Comparison of ENCODE assay signal across 19 cellular contexts in the genomic region with DNA sequence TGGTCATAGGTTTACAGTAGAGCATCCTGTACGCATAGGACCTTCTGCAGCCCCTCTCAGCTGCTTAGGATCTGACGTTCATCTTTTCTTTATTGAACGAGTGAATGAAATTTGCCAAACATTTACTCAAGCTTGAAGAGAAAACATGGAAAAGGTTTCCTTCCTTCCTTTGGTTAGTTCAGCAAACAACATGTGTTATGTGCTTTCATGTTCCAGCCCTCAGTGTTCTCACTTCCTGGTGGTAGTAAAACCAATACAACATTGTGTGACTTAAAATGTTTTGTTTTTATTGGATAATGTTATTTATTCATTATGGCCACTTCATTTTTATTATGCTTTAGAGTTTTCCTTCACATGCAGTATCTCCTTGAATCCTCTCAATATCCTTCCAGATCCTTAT. TPM values are rescaled to one million over a fixed set of nuclear protein-coding genes. Genes with fewer than 3 reads are reported as not detected.
DNase-seq lines count a peak whose midpoint lies in the region; ATAC-seq lines count a peak whose summit lies in the region.
"Had no signal": no experiment of that assay in that cellular context is flagged by ENCODE, and none has a peak within 500 bp of the region (broad histone marks: within the 10 kb centered on the region; RNA-seq: fewer than 3 reads in every experiment).

No MANE protein-coding gene starts in this region.

- H3K4me1 Mint-ChIP-seq in activated naive CD8-positive, alpha-beta T cell (ENCODE audit: low read depth), result peaks cover 53% of the 10 kb centered on the region
- H3K4me1 Mint-ChIP-seq in activated naive CD8-positive, alpha-beta T cell treated with anti-CD3 and anti-CD28 coated beads, Interleukin-2, amount 50 U/mL, for 24 hours, result peaks cover 48% of the 10 kb centered on the region
- H3K4me1 Mint-ChIP-seq in stimulated activated naive CD8-positive, alpha-beta T cell treated with anti-CD3 and anti-CD28 coated beads, Interleukin-15, amount 100 ng/mL, for 72 hours, result peaks cover 63% of the 10 kb centered on the region

- WGBS in mesenchymal stem cell, result 100% methylated on average over 3 of the region's 3 CpGs

- no peak for ATAC-seq in activated naive CD8-positive, alpha-beta T cell treated with anti-CD3 and anti-CD28 coated beads, Interleukin-2, amount 50 U/mL, for 24 hours
- no peak for ATAC-seq in HG02970 (IDR thresholded peaks at IDR 0.05; ENCODE audit: low FRiP score, unreplicated experiment)
- ATAC-seq in stimulated activated naive CD8-positive, alpha-beta T cell treated with anti-CD3 and anti-CD28 coated beads, Interleukin-15, amount 100 ng/mL, for 72 hours, result no peak
- ATAC-seq: activated T-cell treated with anti-CD3 and anti-CD28 coated beads, Interleukin-2, amount 50 U/mL, for 72 hours; esophagus mucosa; left lung; stimulated activated effector memory CD8-positive, alpha-beta T cell treated with anti-CD3 and anti-CD28 coated beads, Interleukin-12 subunit alpha, Interleukin-12 subunit beta, amount 100 ng/mL, for 72 hours; T-cell had no signal

- no peaks in the 10 kb centered on the region for H3K36me3 Mint-ChIP-seq in activated naive CD8-positive, alpha-beta T cell
- H3K36me3 Mint-ChIP-seq in activated naive CD8-positive, alpha-beta T cell treated with anti-CD3 and anti-CD28 coated beads, Interleukin-2, amount 50 U/mL, for 24 hours (ENCODE audit: low read depth), result peaks cover 8% of the 10 kb centered on the region
- H3K36me3 Mint-ChIP-seq: stimulated activated effector memory CD8-positive, alpha-beta T cell treated with anti-CD3 and anti-CD28 coated beads, Interleukin-12 subunit alpha, Interleukin-12 subunit beta, amount 100 ng/mL, for 72 hours; T-cell; WTC11 had no signal

- H3K27me3 ChIP-seq in mesenchymal stem cell (ENCODE audit: control insufficient read depth in 1 of 2, insufficient read depth in 1 of 2, low read length in 2 of 2) (peaks cover 0 to 3% of the 10 kb centered on the region in 2 experiments), SJCRH30 (no peaks in the 10 kb centered on the region)
- H3K27me3 ChIP-seq: upper lobe of left lung had no signal

- H2AK5ac ChIP-seq in mesenchymal stem cell (ENCODE audit: low read length, severe bottlenecking), result no peak overlapping the region

- H3K4me1 ChIP-seq in mesenchymal stem cell (ENCODE audit: control insufficient read depth, insufficient read depth, low read depth, low read length) (peaks cover 15% of the 10 kb centered on the region), SJCRH30 (peaks cover 10% of the 10 kb centered on the region)

- H3K9me3 ChIP-seq in mesenchymal stem cell (ENCODE audit: control insufficient read depth, low read length) (no peaks in the 10 kb centered on the region), SJCRH30 (replicated peaks) (no peaks in the 10 kb centered on the region)
- H3K9me3 ChIP-seq: left lung, upper lobe of left lung had no signal

- H3K4me3 ChIP-seq in mesenchymal stem cell (ENCODE audit: insufficient read depth in 1 of 2, low read depth in 1 of 2, low read length in 2 of 2) (no peak overlapping the region), SJCRH30 (no peak overlapping the region)
- H3K4me3 ChIP-seq: left lung, upper lobe of left lung had no signal

- no peaks in the 10 kb centered on the region for H3K36me3 ChIP-seq in mesenchymal stem cell (ENCODE audit: control insufficient read depth in 1 of 2, insufficient read depth in 2 of 2, low read depth in 1 of 2, low read length in 2 of 2)
- no peaks in the 10 kb centered on the region for H3K36me3 ChIP-seq in SJCRH30
- H3K36me3 ChIP-seq: left lung, upper lobe of left lung had no signal

- no peak overlapping the region for H2BK120ac ChIP-seq in mesenchymal stem cell (ENCODE audit: low read depth, low read length)

- H3K27me3 Mint-ChIP-seq in activated naive CD8-positive, alpha-beta T cell, result no peaks in the 10 kb centered on the region
- H3K27me3 Mint-ChIP-seq in activated naive CD8-positive, alpha-beta T cell treated with anti-CD3 and anti-CD28 coated beads, Interleukin-2, amount 50 U/mL, for 24 hours, result peaks cover 6% of the 10 kb centered on the region
- peaks cover 18% of the 10 kb centered on the region for H3K27me3 Mint-ChIP-seq in stimulated activated naive CD8-positive, alpha-beta T cell treated with anti-CD3 and anti-CD28 coated beads, Interleukin-15, amount 100 ng/mL, for 72 hours
- H3K27me3 Mint-ChIP-seq: T-cell had no signal

- peak overlapping the region; percentile 18 for H3K4me3 Mint-ChIP-seq in activated naive CD8-positive, alpha-beta T cell
- no peak overlapping the region for H3K4me3 Mint-ChIP-seq in activated naive CD8-positive, alpha-beta T cell treated with anti-CD3 and anti-CD28 coated beads, Interleukin-2, amount 50 U/mL, for 24 hours
- no peak overlapping the region for H3K4me3 Mint-ChIP-seq in stimulated activated naive CD8-positive, alpha-beta T cell treated with anti-CD3 and anti-CD28 coated beads, Interleukin-15, amount 100 ng/mL, for 72 hours
- H3K4me3 Mint-ChIP-seq: stimulated activated effector memory CD8-positive, alpha-beta T cell treated with anti-CD3 and anti-CD28 coated beads, Interleukin-12 subunit alpha, Interleukin-12 subunit beta, amount 100 ng/mL, for 72 hours had no signal

- H2BK5ac ChIP-seq in mesenchymal stem cell (ENCODE audit: low read depth, low read length, poor library complexity, severe bottlenecking), result peak overlapping the region; percentile 14

- H3K79me1 ChIP-seq in mesenchymal stem cell (replicated peaks; ENCODE audit: low read length, poor library complexity, severe bottlenecking), result peaks cover 7% of the 10 kb centered on the region

- H3K14ac ChIP-seq in mesenchymal stem cell (ENCODE audit: low read length in 2 of 2), result no peak overlapping the region

- no peak overlapping the region for H4K91ac ChIP-seq in mesenchymal stem cell (ENCODE audit: low read length)

- H3K27ac Mint-ChIP-seq in activated naive CD8-positive, alpha-beta T cell, result no peak overlapping the region
- H3K27ac Mint-ChIP-seq in activated naive CD8-positive, alpha-beta T cell treated with anti-CD3 and anti-CD28 coated beads, Interleukin-2, amount 50 U/mL, for 24 hours, result no peak overlapping the region
- no peak overlapping the region for H3K27ac Mint-ChIP-seq in stimulated activated naive CD8-positive, alpha-beta T cell treated with anti-CD3 and anti-CD28 coated beads, Interleukin-15, amount 100 ng/mL, for 72 hours
- H3K27ac Mint-ChIP-seq: activated naive CD8-positive, alpha-beta T cell treated with anti-CD3 and anti-CD28 coated beads, Interleukin-2, amount 10 ng/mL, durations not matched to agents 7 days and 5 days; CD8-positive, alpha-beta memory T cell; nephron progenitor cell; stimulated activated effector memory CD8-positive, alpha-beta T cell treated with anti-CD3 and anti-CD28 coated beads, Interleukin-12 subunit alpha, Interleukin-12 subunit beta, amount 100 ng/mL, for 72 hours; WTC11 had no signal

- H3K23ac ChIP-seq in mesenchymal stem cell (ENCODE audit: low read length in 2 of 2), result no peak overlapping the region

- H2BK15ac ChIP-seq in mesenchymal stem cell (ENCODE audit: low read depth, poor library complexity, severe bottlenecking), result no peak overlapping the region

- H3K27ac ChIP-seq in mesenchymal stem cell (ENCODE audit: low read length, poor library complexity, severe bottlenecking) (no peak overlapping the region), SJCRH30 (no peak overlapping the region)
- H3K27ac ChIP-seq: left lung had no signal

- H3K9ac ChIP-seq in mesenchymal stem cell (ENCODE audit: low read length), result no peak overlapping the region

- no peak overlapping the region for H3K4ac ChIP-seq in mesenchymal stem cell (ENCODE audit: low read depth in 1 of 2, low read length in 2 of 2)

- H3K18ac ChIP-seq in mesenchymal stem cell (ENCODE audit: low read depth in 1 of 2, low read length in 2 of 2), result peak overlapping the region in 1 of 2 experiments; percentile 2

- H3K9me3 Mint-ChIP-seq in activated naive CD8-positive, alpha-beta T cell (ENCODE audit: low read depth), result no peaks in the 10 kb centered on the region
- H3K9me3 Mint-ChIP-seq in activated naive CD8-positive, alpha-beta T cell treated with anti-CD3 and anti-CD28 coated beads, Interleukin-2, amount 50 U/mL, for 24 hours, result no peaks in the 10 kb centered on the region
- no peaks in the 10 kb centered on the region for H3K9me3 Mint-ChIP-seq in stimulated activated naive CD8-positive, alpha-beta T cell treated with anti-CD3 and anti-CD28 coated beads, Interleukin-15, amount 100 ng/mL, for 72 hours
- H3K9me3 Mint-ChIP-seq: activated naive CD8-positive, alpha-beta T cell treated with anti-CD3 and anti-CD28 coated beads, Interleukin-2, amount 10 ng/mL, durations not matched to agents 7 days and 5 days; activated T-cell treated with anti-CD3 and anti-CD28 coated beads, Interleukin-2, amount 50 U/mL, for 72 hours; CD8-positive, alpha-beta memory T cell; nephron progenitor cell; stimulated activated effector memory CD8-positive, alpha-beta T cell treated with anti-CD3 and anti-CD28 coated beads, Interleukin-12 subunit alpha, Interleukin-12 subunit beta, amount 100 ng/mL, for 72 hours; T-cell; WTC11 had no signal

- H4K8ac ChIP-seq in mesenchymal stem cell (ENCODE audit: low read length), result no peak overlapping the region

- DNase-seq in activated naive CD8-positive, alpha-beta T cell treated with anti-CD3 and anti-CD28 coated beads, Interleukin-2, amount 50 U/mL, for 24 hours, result no peak
- DNase-seq in NCI-H748 (lab: John Stamatoyannopoulos, UW; ENCODE audit: unreplicated experiment), result peak; percentile 54
- no peak for DNase-seq in mesenchymal stem cell
- DNase-seq in SJCRH30, result no peak
- no peak for DNase-seq in GM03348 (ENCODE audit: low spot score)
- DNase-seq in stimulated activated naive CD8-positive, alpha-beta T cell treated with anti-CD3 and anti-CD28 coated beads, Interleukin-15, amount 100 ng/mL, for 72 hours, result no peak
- DNase-seq: activated naive CD8-positive, alpha-beta T cell treated with anti-CD3 and anti-CD28 coated beads, Interleukin-2, amount 10 ng/mL, durations not matched to agents 7 days and 5 days; activated T-cell treated with anti-CD3 and anti-CD28 coated beads, Interleukin-2, amount 50 U/mL, for 72 hours; CD8-positive, alpha-beta memory T cell; left lung; NCI-H526; nephron progenitor cell; T-cell; upper lobe of left lung had no signal

- H2BK12ac ChIP-seq in mesenchymal stem cell (ENCODE audit: low read length in 2 of 2), result no peak overlapping the region

- no peak overlapping the region for H3K4me2 ChIP-seq in mesenchymal stem cell (ENCODE audit: low read length, poor library complexity, severe bottlenecking)

- H2AFZ ChIP-seq in mesenchymal stem cell (ENCODE audit: low read depth, low read length), result no peak overlapping the region

RNA-seq across cellular contexts. Expression of gene CDCA7L, which starts 1.4 kb away (rescaled TPM):
- polyA plus RNA-seq in mesenchymal stem cell (2013, experiment 1 of 2), result 25.6 TPM
- polyA plus RNA-seq in mesenchymal stem cell (2013, experiment 2 of 2), result 25.8 TPM
- total RNA-seq in SJCRH30 (2014; rRNA removed; shearing (Covaris generic)), result 107 and 114 TPM in 2 replicates
